In genomic region chr2:203533696-203534471, GRCh38 we compare ENCODE assay signal across 8 cellular contexts. TPM values are rescaled to one million over a fixed set of nuclear protein-coding genes. Genes with fewer than 3 reads are reported as not detected.
DNase-seq lines count a peak whose midpoint lies in the region; ATAC-seq, FAIRE-seq and TF ChIP-seq lines count a peak whose summit lies in the region.

No MANE protein-coding gene starts in this region.

- no peak for TF ChIP-seq RAD21 in K562 (CRISPR knock-in tag; conservative IDR thresholded peaks at IDR 0.05 in 1 of 2, IDR thresholded peaks at IDR 0.05 in 1 of 2)

- H3K27ac ChIP-seq in K562 (ENCODE audit: extremely low read depth, low read depth, low read length) (no peak overlapping the region), left lung (peak overlapping the region; percentile 37 to 96), suprapubic skin (peak overlapping the region; percentile 98)

- H3K4me2 ChIP-seq in K562 (ENCODE audit: insufficient read depth, low read length): no peak overlapping the region

- no peak for TF ChIP-seq CTCF in K562 (IDR thresholded peaks at IDR 0.05 in 2 of 3, conservative IDR thresholded peaks at IDR 0.05 in 1 of 3; ENCODE audit: insufficient read depth in 2 of 3, low read depth in 1 of 3, low read length in 3 of 3)
- TF ChIP-seq CTCF in left lung (IDR thresholded peaks at IDR 0.05): no peak
- TF ChIP-seq CTCF in suprapubic skin (IDR thresholded peaks at IDR 0.05): no peak

- no peaks in the 10 kb centered on the region for H3K79me2 ChIP-seq in K562 (ENCODE audit: control insufficient read depth, insufficient read depth, low read length)

- no peak for FAIRE-seq in K562 (lab: Jason Lieb, UNC)

- H3K9me3 ChIP-seq in K562 (replicated peaks; ENCODE audit: control insufficient read depth, insufficient read depth, low read depth, low read length) (0 out of 2 replicates have a peak, but pooled peaks cover 3% of the 10 kb centered on the region), left lung (peaks cover 0 to 5% of the 10 kb centered on the region in 2 donors), suprapubic skin (no peaks in the 10 kb centered on the region)

- DNase-seq in DMS53 (lab: John Stamatoyannopoulos, UW) (peak; percentile 40), DMS53 treated with DMSO at 0.1 percent for 48 hours (lab: John Stamatoyannopoulos, UW; ENCODE audit: unreplicated experiment) (no peak), NAMALWA (ENCODE audit: low spot score) (peak; percentile 17), K562 (ENCODE audit: extremely low read depth in 1 of 4, low spot score in 3 of 4) (peak in 1 of 4 experiments; percentile 6), left lung (no peak), suprapubic skin (ENCODE audit: low spot score in 2 of 2) (no peak)

- H3K9ac ChIP-seq in K562 (ENCODE audit: insufficient read depth in 1 of 2, low read depth in 2 of 2, low read length in 2 of 2): no peak overlapping the region

- H3K36me3 ChIP-seq in K562 (ENCODE audit: control insufficient read depth, insufficient read depth, low read length): no peaks in the 10 kb centered on the region
- no peaks in the 10 kb centered on the region for H3K36me3 ChIP-seq in left lung
- no peaks in the 10 kb centered on the region for H3K36me3 ChIP-seq in suprapubic skin

- TSS peak; percentile 53 for BruUV-seq in K562 (replicated peaks; lab: Mats Ljungman, UMichigan)

- peaks cover 3% of the 10 kb centered on the region; the same call in 1 of the 2 replicates for H4K20me1 ChIP-seq in K562 (replicated peaks; ENCODE audit: control insufficient read depth, insufficient read depth, low read length)

- TF ChIP-seq EP300 in K562 (IDR thresholded peaks at IDR 0.05; ENCODE audit: low read length) (no peak), suprapubic skin (IDR thresholded peaks at IDR 0.05) (no peak)

- POLR2A ChIA-PET in K562 (lab: Yijun Ruan, JAX): no interaction called here

- peaks cover 4 to 6% of the 10 kb centered on the region in 2 experiments; a peak in 1 of 5 replicates for H3K27me3 ChIP-seq in K562 (ENCODE audit: control insufficient read depth in 2 of 2, insufficient read depth in 2 of 2, low read length in 2 of 2)
- H3K27me3 ChIP-seq in left lung: peaks cover 0 to 49% of the 10 kb centered on the region in 2 donors
- no peaks in the 10 kb centered on the region for H3K27me3 ChIP-seq in suprapubic skin

- TF ChIP-seq POLR2A in K562 (conservative IDR thresholded peaks at IDR 0.05): no peak
- TF ChIP-seq POLR2A in suprapubic skin (IDR thresholded peaks at IDR 0.05): no peak

- no peak for ATAC-seq in K562
- ATAC-seq in left lung: peak; percentile 4
- no peak for ATAC-seq in GM18498 (IDR thresholded peaks at IDR 0.05; ENCODE audit: unreplicated experiment)
- ATAC-seq in GM18867 (IDR thresholded peaks at IDR 0.05; ENCODE audit: unreplicated experiment): no peak

- no peak overlapping the region for H2AFZ ChIP-seq in K562 (ENCODE audit: low read depth, low read length)

- H3K9me1 ChIP-seq in K562 (ENCODE audit: control insufficient read depth, insufficient read depth, low read length): no peaks in the 10 kb centered on the region

- H3K4me1 ChIP-seq in K562 (replicated peaks in 1 of 2; ENCODE audit: control insufficient read depth in 2 of 2, insufficient read depth in 2 of 2, low read length in 2 of 2): peaks cover 5 to 8% of the 10 kb centered on the region in 2 experiments; a peak in 4 of 5 replicates
- peaks cover 10 to 27% of the 10 kb centered on the region in 2 donors for H3K4me1 ChIP-seq in left lung
- peaks cover 31% of the 10 kb centered on the region for H3K4me1 ChIP-seq in suprapubic skin

- 41% methylated on average over 13 of the region's 18 CpGs for WGBS in K562 (ENCODE audit: insufficient coverage, low coverage, missing lambda C conversion rate)
- WGBS in suprapubic skin: 6% methylated on average over 18 of the region's 18 CpGs

- in situ Hi-C loops in K562 (cut with MboI): no loop called here

- CTCF ChIA-PET in K562 (lab: Yijun Ruan, JAX; ENCODE audit: low intra/inter-chr PET ratio): no interaction called here

- H3K4me3 ChIP-seq in K562: no peak overlapping the region
- H3K4me3 ChIP-seq in left lung: peak overlapping the region; percentile 86 to 95
- H3K4me3 ChIP-seq in suprapubic skin: peak overlapping the region; percentile 99

- intact Hi-C loops in K562 (cut with micrococcal nuclease): no loop called here
- intact Hi-C loops in left lung (cut with DNase I): no loop called here

TF ChIP-seq in K562, 482 proteins besides CTCF, POLR2A, EP300 and RAD21:
- TF ChIP-seq ZNF644 (tag; IDR thresholded peaks at IDR 0.05; ENCODE audit: low read depth) (no peak), HDAC8 (tag; IDR thresholded peaks at IDR 0.05) (no peak), RB1 (IDR thresholded peaks at IDR 0.05; ENCODE audit: low read depth) (no peak), ARID4B (CRISPR knock-in tag; IDR thresholded peaks at IDR 0.05) (no peak), COPS2 (conservative IDR thresholded peaks at IDR 0.05) (no peak), KLF10 (CRISPR knock-in tag; IDR thresholded peaks at IDR 0.05) (no peak), NCOA1 (IDR thresholded peaks at IDR 0.05; ENCODE audit: low read depth) (no peak), POLR3G (IDR thresholded peaks at IDR 0.05; ENCODE audit: extremely low read depth, insufficient read length, insufficient replicate concordance) (no peak), RFX1 (IDR thresholded peaks at IDR 0.05) (no peak)

RNA-seq across cellular contexts. Expression of gene RAPH1, which starts 1.2 kb away (rescaled TPM):
- 0.65 and 1.7 TPM in 2 replicates for total RNA-seq in K562 (2011; cell fraction: chromatin; rRNA removed; ENCODE audit: low replicate concordance)
- total RNA-seq in K562 (2011; cell fraction: nucleolus; rRNA removed): 0.26 and 1.5 TPM in 2 replicates
- 0.53 and 0.59 TPM in 2 replicates for total RNA-seq in K562 (2011; cell fraction: nucleoplasm; rRNA removed)
- total RNA-seq in K562 (2014; rRNA removed) (0.41 and 1.2 TPM in 2 replicates), K562 (2014; rRNA removed; fragmentation: Illumina TruSeq; extraction: Trizol) (0.25 and 0.73 TPM in 2 replicates), K562 (2015; rRNA removed; fragmentation: Illumina TruSeq; extraction: Trizol) (0.15 and 0.18 TPM in 2 replicates), K562 (2021) (0.71 and 0.74 TPM in 2 replicates), left lung (10 to 100 TPM; 70.7 to 74.7 TPM), suprapubic skin (10 to 100 TPM; 38.3 to 58.2 (median 49.3) TPM)
- polyA plus RNA-seq in K562 (2011; rRNA removed) (0.41 and 0.64 TPM in 2 replicates), K562 (2014; fragmentation: Illumina TruSeq; extraction: Trizol) (0.26 and 0.55 TPM in 2 replicates), K562 (2014; fragmentation: Nextera tagmentation; extraction: Ambion mirVana) (under 1 TPM; 0.07 to 0.27 TPM), K562 (2014; rRNA removed) (0.13 and 1.8 TPM in 2 replicates)
- polyA plus RNA-seq in K562 (2011; cell fraction: cytosol; rRNA removed): 0.06 and 0.31 TPM in 2 replicates
- polyA plus RNA-seq in K562 (2011; cell fraction: nucleus; rRNA removed): 0.31 TPM in 2 replicates
- 0.14 and 0.28 TPM in 2 replicates for polyA plus RNA-seq in K562 (2012)
- polyA minus RNA-seq in K562 (2011; rRNA and poly(A)+ RNA removed): 0.75 and 1.8 TPM in 2 replicates
- 0.38 and 0.82 TPM in 2 replicates for polyA minus RNA-seq in K562 (2011; cell fraction: cytosol; rRNA and poly(A)+ RNA removed)
- polyA minus RNA-seq in K562 (2011; cell fraction: nucleus; rRNA and poly(A)+ RNA removed): 0.13 and 0.22 TPM in 2 replicates

Comparison
In these comparisons a context has a peak if more than half of its experiments do, and no peak if none do; other contexts are left out.
1. DNase-seq: peak in DMS53 (single experiment) and NAMALWA (single experiment); none in DMS53 treated with DMSO at 0.1 percent for 48 hours (single experiment), left lung (0 of 2) and suprapubic skin (0 of 2).
2. RNA of gene RAPH1, which starts 1.2 kb away (total RNA-seq): 70.7 to 74.7 TPM in left lung and 38.3 to 58.2 TPM in suprapubic skin; 0.15 to 1.7 TPM in K562; every median in the first group is over 10 times any median in the second.